In the genomic region with DNA sequence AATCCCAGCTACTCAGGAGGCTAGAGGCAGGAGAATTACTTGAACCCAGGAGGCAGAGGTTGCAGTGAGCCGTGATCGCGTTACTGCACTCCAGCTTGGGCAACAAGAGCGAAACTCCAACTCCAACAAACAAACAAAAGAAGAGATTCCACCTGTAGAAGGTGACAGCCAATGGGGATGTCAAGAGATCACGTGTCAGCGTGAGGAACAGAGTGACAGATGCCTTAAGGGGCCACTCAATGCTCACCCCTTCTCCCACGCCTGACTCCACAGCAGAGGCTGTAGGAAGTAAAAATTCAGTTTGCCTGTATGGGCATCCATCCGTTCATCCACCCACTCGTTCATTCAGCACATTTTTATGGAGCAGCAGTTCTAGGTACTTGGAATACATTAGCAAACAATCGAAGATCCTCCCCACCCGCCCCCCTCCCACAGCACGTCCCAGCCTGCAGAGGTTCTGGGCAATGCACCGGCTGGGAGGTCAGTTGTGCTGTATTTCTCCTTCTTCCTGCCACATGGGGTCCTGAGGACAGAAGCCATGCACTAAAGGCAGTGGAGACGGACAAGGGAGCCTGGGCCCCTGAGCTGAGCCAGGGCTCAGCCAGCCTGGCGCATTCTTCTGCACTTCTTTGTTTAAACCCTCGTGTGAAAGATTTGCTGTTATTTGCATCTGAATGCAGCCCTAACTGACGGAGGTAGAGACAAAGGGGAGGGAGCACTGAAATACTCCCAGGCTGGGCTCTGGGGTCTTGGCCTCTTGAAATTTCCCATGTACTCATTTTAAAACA, we compare ENCODE assay signal across 1 cellular context.
TF ChIP-seq lines count a peak whose summit lies in the region.

No MANE protein-coding gene starts in this region.

TF ChIP-seq in K562, 482 proteins besides CTCF, POLR2A, EP300 and RAD21:
- TF ChIP-seq, protein P1, sequence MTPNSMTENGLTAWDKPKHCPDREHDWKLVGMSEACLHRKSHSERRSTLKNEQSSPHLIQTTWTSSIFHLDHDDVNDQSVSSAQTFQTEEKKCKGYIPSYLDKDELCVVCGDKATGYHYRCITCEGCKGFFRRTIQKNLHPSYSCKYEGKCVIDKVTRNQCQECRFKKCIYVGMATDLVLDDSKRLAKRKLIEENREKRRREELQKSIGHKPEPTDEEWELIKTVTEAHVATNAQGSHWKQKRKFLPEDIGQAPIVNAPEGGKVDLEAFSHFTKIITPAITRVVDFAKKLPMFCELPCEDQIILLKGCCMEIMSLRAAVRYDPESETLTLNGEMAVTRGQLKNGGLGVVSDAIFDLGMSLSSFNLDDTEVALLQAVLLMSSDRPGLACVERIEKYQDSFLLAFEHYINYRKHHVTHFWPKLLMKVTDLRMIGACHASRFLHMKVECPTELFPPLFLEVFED (CRISPR knock-in tag; conservative IDR thresholded peaks at IDR 0.05): no peak
- TF ChIP-seq, protein P2, sequence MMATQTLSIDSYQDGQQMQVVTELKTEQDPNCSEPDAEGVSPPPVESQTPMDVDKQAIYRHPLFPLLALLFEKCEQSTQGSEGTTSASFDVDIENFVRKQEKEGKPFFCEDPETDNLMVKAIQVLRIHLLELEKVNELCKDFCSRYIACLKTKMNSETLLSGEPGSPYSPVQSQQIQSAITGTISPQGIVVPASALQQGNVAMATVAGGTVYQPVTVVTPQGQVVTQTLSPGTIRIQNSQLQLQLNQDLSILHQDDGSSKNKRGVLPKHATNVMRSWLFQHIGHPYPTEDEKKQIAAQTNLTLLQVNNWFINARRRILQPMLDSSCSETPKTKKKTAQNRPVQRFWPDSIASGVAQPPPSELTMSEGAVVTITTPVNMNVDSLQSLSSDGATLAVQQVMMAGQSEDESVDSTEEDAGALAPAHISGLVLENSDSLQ (IDR thresholded peaks at IDR 0.05): 0 out of 2 replicates have a peak, but pooled peaks have one; percentile 19
- TF ChIP-seq, protein P3, sequence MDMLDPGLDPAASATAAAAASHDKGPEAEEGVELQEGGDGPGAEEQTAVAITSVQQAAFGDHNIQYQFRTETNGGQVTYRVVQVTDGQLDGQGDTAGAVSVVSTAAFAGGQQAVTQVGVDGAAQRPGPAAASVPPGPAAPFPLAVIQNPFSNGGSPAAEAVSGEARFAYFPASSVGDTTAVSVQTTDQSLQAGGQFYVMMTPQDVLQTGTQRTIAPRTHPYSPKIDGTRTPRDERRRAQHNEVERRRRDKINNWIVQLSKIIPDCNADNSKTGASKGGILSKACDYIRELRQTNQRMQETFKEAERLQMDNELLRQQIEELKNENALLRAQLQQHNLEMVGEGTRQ (CRISPR knock-in tag; IDR thresholded peaks at IDR 0.05): 0 out of 2 replicates have a peak, but pooled peaks have one; percentile 22
